ENCODE assay signal across 1 cellular context in the genomic region with DNA sequence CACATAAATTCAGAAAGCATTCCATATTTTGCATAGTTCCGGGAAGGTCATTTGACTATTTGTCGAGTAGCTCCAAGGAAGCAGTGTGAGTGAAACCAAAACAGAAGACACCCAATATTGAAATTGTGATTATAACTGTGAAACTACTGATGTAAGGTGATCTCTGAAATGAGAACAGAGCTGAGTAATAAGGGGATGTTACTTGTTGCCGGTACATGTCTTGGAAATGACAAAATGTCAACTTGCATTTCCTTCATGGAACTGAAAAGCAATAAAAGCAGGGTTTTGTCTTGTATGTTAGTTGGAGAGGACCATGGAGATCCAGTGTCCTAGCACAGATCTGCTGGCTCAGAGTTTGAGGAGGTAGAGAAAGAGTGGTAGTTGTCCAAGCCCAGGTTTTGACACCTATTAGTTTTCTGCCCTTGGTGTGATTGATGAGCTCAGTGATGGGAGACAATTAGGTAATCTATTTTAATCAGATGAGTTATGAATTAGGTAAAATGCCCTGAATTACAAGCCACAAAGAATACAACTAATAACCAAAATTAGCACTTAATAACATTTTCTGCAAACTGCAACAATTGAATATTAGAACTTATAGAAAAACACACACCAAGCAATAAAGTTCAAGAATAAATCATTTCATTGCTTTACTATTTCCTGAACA.
TF ChIP-seq lines count a peak whose summit lies in the region.

No MANE protein-coding gene starts in this region.

TF ChIP-seq in GM12878, 131 proteins besides CTCF, POLR2A, EP300 and RAD21 (continued from another document):
- TF ChIP-seq MTA2 (IDR thresholded peaks at IDR 0.05; ENCODE audit: low read depth) (peak; percentile 82), EED (IDR thresholded peaks at IDR 0.05; ENCODE audit: low read depth) (peak; percentile 78; the same call in 1 of the 2 replicates), IRF4 (IDR thresholded peaks at IDR 0.05; ENCODE audit: low read depth, low read length) (peak; percentile 69; the same call in 1 of the 2 replicates), BCL11A (IDR thresholded peaks at IDR 0.05; ENCODE audit: low read depth, low read length) (peak; percentile 66; the same call in 1 of the 2 replicates)
